In genomic region chr1:212959266-212960220, GRCh38 we compare ENCODE assay signal across 10 cellular contexts.
DNase-seq lines count a peak whose midpoint lies in the region; ATAC-seq and TF ChIP-seq lines count a peak whose summit lies in the region.
"Had no signal": no experiment of that assay in that cellular context is flagged by ENCODE, and none has a peak within 500 bp of the region (broad histone marks: within the 10 kb centered on the region; RNA-seq: fewer than 3 reads in every experiment).

No MANE protein-coding gene starts in this region.

- TF ChIP-seq CTCF in GM10248 (IDR thresholded peaks at IDR 0.05; ENCODE audit: control extremely low read depth, extremely low read depth, low read depth, missing control alignments) = no peak

- peaks cover 49% of the 10 kb centered on the region for H3K36me3 ChIP-seq in KOPT-K1 (ENCODE audit: insufficient read depth, low read length)

- POLR2A ChIA-PET in GM10248 (lab: Yijun Ruan, JAX) = no interaction called here

- CTCF ChIA-PET in GM10248 (lab: Yijun Ruan, JAX) = interaction anchor here (1.6 to 2.7 kb wide), 5 partner anchors 8 to 38 kb away, joined by 4 to 31 read pairs (median 10); no protein-coding TSS in a partner anchor

- H3K27ac ChIP-seq in KOPT-K1 (ENCODE audit: low read depth, low read length, poor library complexity, severe bottlenecking) = peak overlapping the region; percentile 59
- no peak overlapping the region for H3K27ac ChIP-seq in substantia nigra (ENCODE audit: low read depth, low read length, poor library complexity, severe bottlenecking)

- no peaks in the 10 kb centered on the region for H3K9me3 ChIP-seq in KOPT-K1 (ENCODE audit: insufficient read depth, low read length, poor library complexity, severe bottlenecking)

- peak; percentile 85 for DNase-seq in GM10248 (ENCODE audit: extremely low spot score)
- no peak for DNase-seq in substantia nigra (lab: John Stamatoyannopoulos, UW)
- DNase-seq in NCI-H748 (lab: John Stamatoyannopoulos, UW; ENCODE audit: unreplicated experiment) = no peak
- no peak for DNase-seq in medulla oblongata (ENCODE audit: extremely low spot score)
- DNase-seq in DMS79 (lab: John Stamatoyannopoulos, UW) = no peak
- DNase-seq: activated naive CD8-positive, alpha-beta T cell treated with anti-CD3 and anti-CD28 coated beads, Interleukin-2, amount 10 ng/mL, durations not matched to agents 7 days and 5 days; PC-3 had no signal

- ATAC-seq in GM19372 (IDR thresholded peaks at IDR 0.05; ENCODE audit: low read depth, unreplicated experiment) (peak; percentile 59), HG02884 (IDR thresholded peaks at IDR 0.05; ENCODE audit: unreplicated experiment) (peak; percentile 69)
- ATAC-seq: PC-3 had no signal
